Comparison of ENCODE assay signal across 1 cellular context in the genomic region with DNA sequence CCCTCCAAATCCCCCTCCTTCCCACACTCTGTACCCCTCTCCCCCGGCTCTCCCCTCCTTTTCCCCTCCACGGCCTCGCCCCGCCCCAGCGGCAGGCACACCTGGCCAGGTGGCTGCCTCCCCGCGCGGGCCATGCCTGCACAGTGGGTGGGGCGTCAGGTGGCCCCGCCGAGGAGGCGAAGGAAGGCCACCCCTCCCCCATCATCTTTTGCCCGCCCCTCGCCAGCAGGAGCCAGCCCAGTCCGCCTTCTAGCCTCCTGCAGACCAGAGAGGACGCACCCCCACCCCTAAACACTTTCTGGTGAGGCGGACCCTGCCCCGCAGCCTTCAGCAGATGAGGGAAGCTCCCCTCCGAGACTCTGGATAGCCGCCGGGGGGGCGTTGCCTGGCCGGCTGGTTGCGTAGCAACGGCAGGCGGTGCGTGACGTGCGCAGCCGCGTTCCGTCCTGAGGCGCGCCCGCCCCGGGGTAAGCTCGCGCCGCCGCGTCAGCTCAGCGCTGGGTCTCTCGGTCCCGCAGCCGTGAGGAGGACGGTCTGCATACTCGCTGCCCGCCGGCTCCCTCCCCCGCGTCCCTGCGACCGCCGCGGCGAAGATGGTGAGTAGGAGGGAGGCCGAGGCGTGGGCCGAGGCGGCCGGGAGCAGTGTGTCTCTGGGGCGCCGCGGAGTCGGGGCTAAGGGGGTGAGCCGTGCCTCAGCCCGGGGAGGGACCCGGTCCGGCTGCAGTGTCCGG.
A peak's percentile ranks its signal among the peaks of the same experiment; 100 is the strongest.
TF ChIP-seq lines count a peak whose summit lies in the region.

Gene DSTN (plus strand): TSS at position 460 of the 731 bp plus-strand sequence. CDS start 134 bp downstream, at position 594.

TF ChIP-seq in HepG2, 621 proteins besides CTCF, POLR2A, EP300 and RAD21 (continued from another document and continues in another):
- TF ChIP-seq THAP9 (CRISPR knock-in tag; IDR thresholded peaks at IDR 0.05; ENCODE audit: borderline replicate concordance) = peak; percentile 37; the same call in 1 of the 2 replicates
- no peak for TF ChIP-seq NR2F2 (IDR thresholded peaks at IDR 0.05; ENCODE audit: borderline replicate concordance, low read depth)
- no peak; the same call in 1 of the 2 replicates for TF ChIP-seq ZNF136 (CRISPR knock-in tag; IDR thresholded peaks at IDR 0.05; ENCODE audit: low read depth)
- TF ChIP-seq HNRNPL (IDR thresholded peaks at IDR 0.05; ENCODE audit: low read depth, low read length) = 0 out of 2 replicates have a peak, but pooled peaks have one; percentile 9
- no peak for TF ChIP-seq ZNF33A (CRISPR knock-in tag; IDR thresholded peaks at IDR 0.05; ENCODE audit: borderline replicate concordance)
- TF ChIP-seq ZSCAN20 (CRISPR knock-in tag; IDR thresholded peaks at IDR 0.05; ENCODE audit: borderline replicate concordance) = no peak
- TF ChIP-seq ZFX (CRISPR knock-in tag; IDR thresholded peaks at IDR 0.05; ENCODE audit: low read depth) = peak; percentile 91
- TF ChIP-seq MAF1 (CRISPR knock-in tag; IDR thresholded peaks at IDR 0.05; ENCODE audit: borderline replicate concordance) = no peak
- TF ChIP-seq, protein P1, sequence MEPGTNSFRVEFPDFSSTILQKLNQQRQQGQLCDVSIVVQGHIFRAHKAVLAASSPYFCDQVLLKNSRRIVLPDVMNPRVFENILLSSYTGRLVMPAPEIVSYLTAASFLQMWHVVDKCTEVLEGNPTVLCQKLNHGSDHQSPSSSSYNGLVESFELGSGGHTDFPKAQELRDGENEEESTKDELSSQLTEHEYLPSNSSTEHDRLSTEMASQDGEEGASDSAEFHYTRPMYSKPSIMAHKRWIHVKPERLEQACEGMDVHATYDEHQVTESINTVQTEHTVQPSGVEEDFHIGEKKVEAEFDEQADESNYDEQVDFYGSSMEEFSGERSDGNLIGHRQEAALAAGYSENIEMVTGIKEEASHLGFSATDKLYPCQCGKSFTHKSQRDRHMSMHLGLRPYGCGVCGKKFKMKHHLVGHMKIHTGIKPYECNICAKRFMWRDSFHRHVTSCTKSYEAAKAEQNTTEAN (CRISPR knock-in tag; conservative IDR thresholded peaks at IDR 0.05) = no peak
- TF ChIP-seq, protein P2, sequence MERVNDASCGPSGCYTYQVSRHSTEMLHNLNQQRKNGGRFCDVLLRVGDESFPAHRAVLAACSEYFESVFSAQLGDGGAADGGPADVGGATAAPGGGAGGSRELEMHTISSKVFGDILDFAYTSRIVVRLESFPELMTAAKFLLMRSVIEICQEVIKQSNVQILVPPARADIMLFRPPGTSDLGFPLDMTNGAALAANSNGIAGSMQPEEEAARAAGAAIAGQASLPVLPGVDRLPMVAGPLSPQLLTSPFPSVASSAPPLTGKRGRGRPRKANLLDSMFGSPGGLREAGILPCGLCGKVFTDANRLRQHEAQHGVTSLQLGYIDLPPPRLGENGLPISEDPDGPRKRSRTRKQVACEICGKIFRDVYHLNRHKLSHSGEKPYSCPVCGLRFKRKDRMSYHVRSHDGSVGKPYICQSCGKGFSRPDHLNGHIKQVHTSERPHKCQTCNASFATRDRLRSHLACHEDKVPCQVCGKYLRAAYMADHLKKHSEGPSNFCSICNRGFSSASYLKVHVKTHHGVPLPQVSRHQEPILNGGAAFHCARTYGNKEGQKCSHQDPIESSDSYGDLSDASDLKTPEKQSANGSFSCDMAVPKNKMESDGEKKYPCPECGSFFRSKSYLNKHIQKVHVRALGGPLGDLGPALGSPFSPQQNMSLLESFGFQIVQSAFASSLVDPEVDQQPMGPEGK (CRISPR knock-in tag; IDR thresholded peaks at IDR 0.05) = peak; percentile 47; the same call in 1 of the 2 replicates
- TF ChIP-seq CREBL2 (CRISPR knock-in tag; IDR thresholded peaks at IDR 0.05; ENCODE audit: borderline replicate concordance) = 0 out of 2 replicates have a peak, but pooled peaks have one; percentile 17
- TF ChIP-seq ZFP36L2 (CRISPR knock-in tag; IDR thresholded peaks at IDR 0.05) = no peak
- TF ChIP-seq, protein P3, sequence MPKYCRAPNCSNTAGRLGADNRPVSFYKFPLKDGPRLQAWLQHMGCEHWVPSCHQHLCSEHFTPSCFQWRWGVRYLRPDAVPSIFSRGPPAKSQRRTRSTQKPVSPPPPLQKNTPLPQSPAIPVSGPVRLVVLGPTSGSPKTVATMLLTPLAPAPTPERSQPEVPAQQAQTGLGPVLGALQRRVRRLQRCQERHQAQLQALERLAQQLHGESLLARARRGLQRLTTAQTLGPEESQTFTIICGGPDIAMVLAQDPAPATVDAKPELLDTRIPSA (CRISPR knock-in tag; IDR thresholded peaks at IDR 0.05; ENCODE audit: borderline replicate concordance) = peak; percentile 90; the same call in 1 of the 2 replicates
- TF ChIP-seq BCL3 (CRISPR knock-in tag; IDR thresholded peaks at IDR 0.05) = peak; percentile 88
- peak; percentile 91 for TF ChIP-seq POLR2G (IDR thresholded peaks at IDR 0.05; ENCODE audit: low read depth, low read length)
- peak; percentile 72; the same call in 1 of the 2 replicates for TF ChIP-seq ZNF614 (CRISPR knock-in tag; IDR thresholded peaks at IDR 0.05; ENCODE audit: borderline replicate concordance)
- TF ChIP-seq ZNF235 (CRISPR knock-in tag; IDR thresholded peaks at IDR 0.05; ENCODE audit: borderline replicate concordance) = peak; percentile 99
- TF ChIP-seq ZNF501 (CRISPR knock-in tag; IDR thresholded peaks at IDR 0.05) = peak; percentile 99
- 0 out of 2 replicates have a peak, but pooled peaks have one; percentile 33 for TF ChIP-seq ZNF792 (CRISPR knock-in tag; IDR thresholded peaks at IDR 0.05)
- TF ChIP-seq, protein P4, sequence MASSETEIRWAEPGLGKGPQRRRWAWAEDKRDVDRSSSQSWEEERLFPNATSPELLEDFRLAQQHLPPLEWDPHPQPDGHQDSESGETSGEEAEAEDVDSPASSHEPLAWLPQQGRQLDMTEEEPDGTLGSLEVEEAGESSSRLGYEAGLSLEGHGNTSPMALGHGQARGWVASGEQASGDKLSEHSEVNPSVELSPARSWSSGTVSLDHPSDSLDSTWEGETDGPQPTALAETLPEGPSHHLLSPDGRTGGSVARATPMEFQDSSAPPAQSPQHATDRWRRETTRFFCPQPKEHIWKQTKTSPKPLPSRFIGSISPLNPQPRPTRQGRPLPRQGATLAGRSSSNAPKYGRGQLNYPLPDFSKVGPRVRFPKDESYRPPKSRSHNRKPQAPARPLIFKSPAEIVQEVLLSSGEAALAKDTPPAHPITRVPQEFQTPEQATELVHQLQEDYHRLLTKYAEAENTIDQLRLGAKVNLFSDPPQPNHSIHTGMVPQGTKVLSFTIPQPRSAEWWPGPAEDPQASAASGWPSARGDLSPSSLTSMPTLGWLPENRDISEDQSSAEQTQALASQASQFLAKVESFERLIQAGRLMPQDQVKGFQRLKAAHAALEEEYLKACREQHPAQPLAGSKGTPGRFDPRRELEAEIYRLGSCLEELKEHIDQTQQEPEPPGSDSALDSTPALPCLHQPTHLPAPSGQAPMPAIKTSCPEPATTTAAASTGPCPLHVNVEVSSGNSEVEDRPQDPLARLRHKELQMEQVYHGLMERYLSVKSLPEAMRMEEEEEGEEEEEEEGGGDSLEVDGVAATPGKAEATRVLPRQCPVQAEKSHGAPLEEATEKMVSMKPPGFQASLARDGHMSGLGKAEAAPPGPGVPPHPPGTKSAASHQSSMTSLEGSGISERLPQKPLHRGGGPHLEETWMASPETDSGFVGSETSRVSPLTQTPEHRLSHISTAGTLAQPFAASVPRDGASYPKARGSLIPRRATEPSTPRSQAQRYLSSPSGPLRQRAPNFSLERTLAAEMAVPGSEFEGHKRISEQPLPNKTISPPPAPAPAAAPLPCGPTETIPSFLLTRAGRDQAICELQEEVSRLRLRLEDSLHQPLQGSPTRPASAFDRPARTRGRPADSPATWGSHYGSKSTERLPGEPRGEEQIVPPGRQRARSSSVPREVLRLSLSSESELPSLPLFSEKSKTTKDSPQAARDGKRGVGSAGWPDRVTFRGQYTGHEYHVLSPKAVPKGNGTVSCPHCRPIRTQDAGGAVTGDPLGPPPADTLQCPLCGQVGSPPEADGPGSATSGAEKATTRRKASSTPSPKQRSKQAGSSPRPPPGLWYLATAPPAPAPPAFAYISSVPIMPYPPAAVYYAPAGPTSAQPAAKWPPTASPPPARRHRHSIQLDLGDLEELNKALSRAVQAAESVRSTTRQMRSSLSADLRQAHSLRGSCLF (CRISPR knock-in tag; IDR thresholded peaks at IDR 0.05; ENCODE audit: borderline replicate concordance) = no peak
- peak; percentile 53; the same call in 1 of the 2 replicates for TF ChIP-seq LRRFIP1 (CRISPR knock-in tag; conservative IDR thresholded peaks at IDR 0.05)
- peak; percentile 63 for TF ChIP-seq ZNF263 (CRISPR knock-in tag; IDR thresholded peaks at IDR 0.05)
- TF ChIP-seq SIX4 (CRISPR knock-in tag; IDR thresholded peaks at IDR 0.05) = no peak
- TF ChIP-seq RXRB (CRISPR knock-in tag; IDR thresholded peaks at IDR 0.05; ENCODE audit: borderline replicate concordance) = no peak; the same call in 1 of the 2 replicates
- no peak; the same call in 1 of the 2 replicates for TF ChIP-seq CCDC6 (CRISPR knock-in tag; IDR thresholded peaks at IDR 0.05)
- TF ChIP-seq SRSF9 (IDR thresholded peaks at IDR 0.05; ENCODE audit: borderline replicate concordance, insufficient read depth, low read depth, low read length, poor library complexity, severe bottlenecking) = no peak
- TF ChIP-seq, protein P5, sequence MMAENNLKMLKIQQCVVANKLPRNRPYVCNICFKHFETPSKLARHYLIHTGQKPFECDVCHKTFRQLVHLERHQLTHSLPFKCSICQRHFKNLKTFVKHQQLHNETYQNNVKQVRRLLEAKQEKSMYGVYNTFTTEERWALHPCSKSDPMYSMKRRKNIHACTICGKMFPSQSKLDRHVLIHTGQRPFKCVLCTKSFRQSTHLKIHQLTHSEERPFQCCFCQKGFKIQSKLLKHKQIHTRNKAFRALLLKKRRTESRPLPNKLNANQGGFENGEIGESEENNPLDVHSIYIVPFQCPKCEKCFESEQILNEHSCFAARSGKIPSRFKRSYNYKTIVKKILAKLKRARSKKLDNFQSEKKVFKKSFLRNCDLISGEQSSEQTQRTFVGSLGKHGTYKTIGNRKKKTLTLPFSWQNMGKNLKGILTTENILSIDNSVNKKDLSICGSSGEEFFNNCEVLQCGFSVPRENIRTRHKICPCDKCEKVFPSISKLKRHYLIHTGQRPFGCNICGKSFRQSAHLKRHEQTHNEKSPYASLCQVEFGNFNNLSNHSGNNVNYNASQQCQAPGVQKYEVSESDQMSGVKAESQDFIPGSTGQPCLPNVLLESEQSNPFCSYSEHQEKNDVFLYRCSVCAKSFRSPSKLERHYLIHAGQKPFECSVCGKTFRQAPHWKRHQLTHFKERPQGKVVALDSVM (CRISPR knock-in tag; IDR thresholded peaks at IDR 0.05) = no peak; the same call in 1 of the 2 replicates
- no peak; the same call in 1 of the 2 replicates for TF ChIP-seq NFYB (CRISPR knock-in tag; IDR thresholded peaks at IDR 0.05)
- TF ChIP-seq MLX (CRISPR knock-in tag; IDR thresholded peaks at IDR 0.05) = no peak
- TF ChIP-seq ZNF567 (CRISPR knock-in tag; IDR thresholded peaks at IDR 0.05; ENCODE audit: borderline replicate concordance) = peak; percentile 71; the same call in 1 of the 2 replicates
